ENCODE assay signal across 8 cellular contexts in the genomic region with DNA sequence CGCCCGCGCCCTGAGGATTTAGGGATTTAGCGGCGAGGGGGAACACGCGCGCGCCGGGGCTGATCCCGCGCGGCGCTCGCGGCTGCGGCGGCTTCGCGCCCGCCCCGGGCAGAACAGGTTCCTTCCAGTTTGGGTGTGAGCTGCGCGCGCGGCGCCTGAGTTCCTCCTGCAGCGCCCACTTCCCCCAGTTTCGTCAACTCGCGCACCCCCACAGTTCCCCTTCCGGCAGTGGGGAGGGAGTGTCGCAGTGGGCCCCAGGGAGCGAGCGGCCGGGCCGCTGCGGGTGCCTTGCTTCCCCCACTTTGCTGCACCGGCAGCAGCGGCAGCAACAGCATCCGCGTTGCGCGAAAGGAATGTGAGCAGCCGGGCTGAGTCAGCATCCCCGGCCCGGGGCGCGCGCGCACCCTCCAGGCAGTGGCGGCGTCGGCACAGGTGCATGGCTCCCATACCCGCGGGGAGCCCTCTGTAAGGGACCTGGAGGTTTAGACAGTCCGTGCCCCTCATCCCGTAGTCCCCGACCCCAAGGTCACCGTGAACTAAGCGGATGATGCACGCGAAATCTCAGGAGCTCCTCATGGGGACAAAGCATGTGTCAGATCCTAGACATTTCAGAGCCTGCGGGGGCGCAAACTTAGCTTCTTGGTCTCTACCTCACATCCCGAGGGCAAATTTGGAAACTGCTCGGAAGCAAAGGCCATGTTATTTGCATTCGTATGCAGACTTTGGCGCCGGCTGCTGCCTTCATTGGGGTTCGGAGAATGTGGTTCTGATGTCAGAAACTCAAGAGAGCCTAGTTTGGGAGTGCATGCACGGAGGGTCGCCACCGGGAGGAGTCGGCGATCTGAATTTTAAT. TPM values are rescaled to one million over a fixed set of nuclear protein-coding genes. Genes with fewer than 3 reads are reported as not detected.
A peak's percentile ranks its signal among the peaks of the same experiment; 100 is the strongest.
DNase-seq lines count a peak whose midpoint lies in the region; ATAC-seq and TF ChIP-seq lines count a peak whose summit lies in the region.

No MANE protein-coding gene starts in this region.

- peak overlapping the region; percentile 56 for H3K9ac ChIP-seq in neural progenitor cell

- H3K36me3 ChIP-seq in Panc1 (ENCODE audit: control insufficient read depth, insufficient read depth, low read length) = no peaks in the 10 kb centered on the region
- no peaks in the 10 kb centered on the region for H3K36me3 ChIP-seq in neural progenitor cell

- H3K4me3 ChIP-seq in Panc1 (ENCODE audit: low read depth in 2 of 2, low read length in 2 of 2) (peak overlapping the region; percentile 51 to 52), fibroblast of villous mesenchyme (ENCODE audit: low read depth, low read length) (peak overlapping the region; percentile 65), neural progenitor cell (peak overlapping the region; percentile 89)

- no peak overlapping the region for H3K27ac ChIP-seq in Panc1 (ENCODE audit: low read length)
- peak overlapping the region; percentile 45 for H3K27ac ChIP-seq in neural progenitor cell

- peak overlapping the region; percentile 97 for H3K4me2 ChIP-seq in neural progenitor cell

- CTCF ChIA-PET in Panc1 (lab: Charles Lee) = no interaction called here

- peak overlapping the region; percentile 89 for H3K4me3 Mint-ChIP-seq in neural progenitor cell

- H3K9me3 Mint-ChIP-seq in neural progenitor cell = no peaks in the 10 kb centered on the region

- H3K4me1 ChIP-seq in Panc1 (ENCODE audit: control insufficient read depth, insufficient read depth, low read length) (0 out of 2 replicates have a peak, but pooled peaks cover 2% of the 10 kb centered on the region), neural progenitor cell (peaks cover 45% of the 10 kb centered on the region)

- no peaks in the 10 kb centered on the region for H3K79me2 ChIP-seq in neural progenitor cell (ENCODE audit: low read depth)

- in situ Hi-C loops in Caki2 (cut with HindIII; ENCODE audit: low pct_unique_long_range_greater_than_20kb, low sequenced_read_pairs) (no loop called here), Panc1 (cut with HindIII; ENCODE audit: low pct_unique_long_range_greater_than_20kb, low sequenced_read_pairs) (no loop called here)

- H3F3A ChIP-seq in neural progenitor cell (ENCODE audit: low read depth) = peaks cover 62% of the 10 kb centered on the region

- TF ChIP-seq CTCF in Panc1 (IDR thresholded peaks at IDR 0.05) (no peak; the same call in 1 of the 2 replicates), fibroblast of villous mesenchyme (IDR thresholded peaks at IDR 0.05; ENCODE audit: insufficient read depth, low read depth, low read length) (no peak), neural progenitor cell (IDR thresholded peaks at IDR 0.05) (peak; percentile 35)

- H2AFZ ChIP-seq in neural progenitor cell (replicated peaks) = peak overlapping the region; percentile 97

- BruUV-seq in Panc1 (replicated peaks; lab: Mats Ljungman, UMichigan) = no TSS peak

- H3K27me3 ChIP-seq in Panc1 (ENCODE audit: control insufficient read depth, insufficient read depth, low read length) (peaks cover 4% of the 10 kb centered on the region), neural progenitor cell (peaks cover 63% of the 10 kb centered on the region)

- H4K20me1 ChIP-seq in neural progenitor cell (ENCODE audit: low read depth) = peaks cover 9% of the 10 kb centered on the region

- peaks cover 24% of the 10 kb centered on the region for H3K27me3 Mint-ChIP-seq in neural progenitor cell (ENCODE audit: insufficient read depth, low read depth)

- POLR2A ChIA-PET in Panc1 (lab: Charles Lee) = no interaction called here

- DNase-seq in Caki2 (ENCODE audit: low read depth) = peak; percentile 74
- peak; percentile 53 for DNase-seq in HS-5 (ENCODE audit: low read depth)
- DNase-seq in Panc1 (ENCODE audit: low read depth, low spot score) = no peak
- DNase-seq in activated T-helper 1 cell treated with anti-CD3 and anti-CD28 coated beads, Interleukin-2, amount 50 U/mL, for 16 hours (ENCODE audit: low read depth in 1 of 2, low spot score in 1 of 2) = peak; percentile 84 to 86
- peak; percentile 67 for DNase-seq in fibroblast of villous mesenchyme (ENCODE audit: low read depth)
- peak; percentile 87 for DNase-seq in neural progenitor cell (ENCODE audit: low spot score)
- peak; percentile 32 for DNase-seq in stromal cell of bone marrow (ENCODE audit: low read depth)

- no peaks in the 10 kb centered on the region for H3K9me3 ChIP-seq in Panc1 (ENCODE audit: control insufficient read depth, insufficient read depth, low read depth, low read length)
- no peaks in the 10 kb centered on the region for H3K9me3 ChIP-seq in neural progenitor cell (ENCODE audit: low read depth)

- no peak overlapping the region for H3K27ac Mint-ChIP-seq in neural progenitor cell

- no peaks in the 10 kb centered on the region for H3K36me3 Mint-ChIP-seq in neural progenitor cell

- H3K4me1 Mint-ChIP-seq in neural progenitor cell = peaks cover 26% of the 10 kb centered on the region

- ATAC-seq in GM21360 (IDR thresholded peaks at IDR 0.05; ENCODE audit: unreplicated experiment) (peak; percentile 47), Panc1 (peak; percentile 75)

- intact Hi-C loops in Panc1 (cut with micrococcal nuclease; ENCODE audit: unreplicated experiment) = no loop called here

RNA-seq across cellular contexts. Expression of gene ARSG, which starts 0.8 kb away (rescaled TPM):
- 0.41 and 1.3 TPM in 2 replicates for total RNA-seq in Caki2 (2014; rRNA removed; shearing (Covaris generic); ENCODE audit: low replicate concordance)
- total RNA-seq in Panc1 (2021; ENCODE audit: unreplicated experiment) = 2.3 TPM
- polyA plus RNA-seq in Panc1 (2012; ENCODE audit: insufficient read length) = 1.4 TPM
- total RNA-seq in fibroblast of villous mesenchyme = 4.5 and 5.6 TPM in 2 replicates
- 19.5 and 20.0 TPM in 2 replicates for total RNA-seq in neural progenitor cell (ENCODE audit: low replicate concordance)

RNA-seq across cellular contexts. Expression of gene SLC16A6, which starts 1.1 kb away (rescaled TPM):
- total RNA-seq in Caki2 (2014; rRNA removed; shearing (Covaris generic); ENCODE audit: low replicate concordance) = 0.43 TPM in 1 of 2 replicates, not detected in the other
- total RNA-seq in Panc1 (2021; ENCODE audit: unreplicated experiment) = 0.26 TPM
- not detected for polyA plus RNA-seq in Panc1 (2012; ENCODE audit: insufficient read length)
- total RNA-seq in fibroblast of villous mesenchyme = 1.6 and 2.2 TPM in 2 replicates
- total RNA-seq in neural progenitor cell (ENCODE audit: low replicate concordance) = 0.09 and 0.19 TPM in 2 replicates

RNA-seq across cellular contexts. Expression of gene AMZ2, which starts 44.2 kb away (rescaled TPM):
- total RNA-seq in Caki2 (2014; rRNA removed; shearing (Covaris generic); ENCODE audit: low replicate concordance) = 217 and 252 TPM in 2 replicates
- 59.6 TPM for total RNA-seq in Panc1 (2021; ENCODE audit: unreplicated experiment)
- polyA plus RNA-seq in Panc1 (2012; ENCODE audit: insufficient read length) = 40.2 TPM
- total RNA-seq in fibroblast of villous mesenchyme = 77.6 and 98.0 TPM in 2 replicates
- total RNA-seq in neural progenitor cell (ENCODE audit: low replicate concordance) = 99.0 and 150 TPM in 2 replicates
